Comparison of ENCODE assay signal across 17 cellular contexts in genomic region chr10:123548779-123549178, GRCh38.
"Had no signal": no experiment of that assay in that cellular context is flagged by ENCODE, and none has a peak within 500 bp of the region (broad histone marks: within the 10 kb centered on the region; RNA-seq: fewer than 3 reads in every experiment).

No MANE protein-coding gene starts in this region.

- H3K36me3 ChIP-seq: left lung, spleen had no signal

- DNase-seq: activated CD4-positive, alpha-beta T cell treated with anti-CD3 and anti-CD28 coated beads for 1 hour; activated T-cell treated with anti-CD3 and anti-CD28 coated beads for 4 hours; foreskin melanocyte; glutamatergic neuron; hypothalamus; left lung; mucosa of descending colon; naive B cell; retina; spleen; stimulated activated CD4-positive, alpha-beta T cell treated with anti-CD3 and anti-CD28 coated beads, Interleukin-4, amount 100 ng/mL, for 4 hours had no signal

- ATAC-seq: left lung; mucosa of descending colon; stimulated activated memory B cell treated with anti-CD40 and anti-IgM and Interleukin-4, amounts not matched to agents 10 μg/mL and 1 μg/mL and 100 μg/mL, for 72 hours had no signal

- H3K4me3 ChIP-seq: left lung, mucosa of descending colon, spleen had no signal

- H3K4me1 ChIP-seq: left lung, spleen had no signal

- H3K36me3 Mint-ChIP-seq: activated naive CD8-positive, alpha-beta T cell had no signal

- H3K27ac ChIP-seq: left lung, spleen, VCaP had no signal

- H3K4me3 Mint-ChIP-seq: activated naive CD8-positive, alpha-beta T cell; memory B cell; naive B cell; neural crest cell; stimulated activated memory B cell treated with anti-CD40 and anti-IgM and Interleukin-4, amounts not matched to agents 10 μg/mL and 1 μg/mL and 100 μg/mL, for 72 hours; T-helper 1 cell treated with Interleukin-12 subunit alpha and Interleukin-12 subunit beta and Interleukin-4 antibody, amounts not matched to agents 30 μg/mL and 1 μg/mL, for 36 hours had no signal

- H3K9me3 ChIP-seq: left lung, mucosa of descending colon had no signal

- H3K27ac Mint-ChIP-seq: activated naive CD8-positive, alpha-beta T cell; memory B cell; naive B cell; stimulated activated memory B cell treated with anti-CD40 and anti-IgM and Interleukin-4, amounts not matched to agents 10 μg/mL and 1 μg/mL and 100 μg/mL, for 72 hours; T-helper 1 cell treated with Interleukin-12 subunit alpha and Interleukin-12 subunit beta and Interleukin-4 antibody, amounts not matched to agents 30 μg/mL and 1 μg/mL, for 36 hours had no signal

- H3K4me1 Mint-ChIP-seq: memory B cell, naive B cell, neural crest cell had no signal
